42 cellular contexts compared by ENCODE assay signal in genomic region chr7:55818686-55819085, GRCh38. TPM values are rescaled to one million over a fixed set of nuclear protein-coding genes. Genes with fewer than 3 reads are reported as not detected.
"Had no signal": no experiment of that assay in that cellular context is flagged by ENCODE, and none has a peak within 500 bp of the region (broad histone marks: within the 10 kb centered on the region; RNA-seq: fewer than 3 reads in every experiment).

No MANE protein-coding gene starts in this region.

- H3K4me1 ChIP-seq: adrenal gland, ascending aorta, body of pancreas, breast epithelium had no signal

- H3K4me3 ChIP-seq: adrenal gland, ascending aorta, body of pancreas, breast epithelium, cardiac muscle cell had no signal

- H3K27ac ChIP-seq: adrenal gland, ascending aorta, body of pancreas, brain microvascular endothelial cell, breast epithelium, cardiac muscle cell had no signal

- H3K27ac Mint-ChIP-seq: activated naive CD4-positive, alpha-beta T cell treated with anti-CD3 and anti-CD28 coated beads for 36 hours; activated naive CD4-positive, alpha-beta T cell treated with anti-CD3 and anti-CD28 coated beads, Interleukin-2, amount 10 ng/mL, durations not matched to agents 7 days and 5 days; activated naive CD4-positive, alpha-beta T cell treated with anti-CD3 and anti-CD28 coated beads, Interleukin-2, amount 50 U/mL, for 24 hours; activated naive CD4-positive, alpha-beta T cell treated with anti-CD3 and anti-CD28 coated beads, Interleukin-2, amount 50 U/mL, for 72 hours; activated naive CD8-positive, alpha-beta T cell; activated naive CD8-positive, alpha-beta T cell treated with anti-CD3 and anti-CD28 coated beads, Interleukin-2, amount 10 ng/mL, durations not matched to agents 7 days and 5 days; activated naive CD8-positive, alpha-beta T cell treated with anti-CD3 and anti-CD28 coated beads, Interleukin-2, amount 50 U/mL, for 24 hours; activated T-cell treated with anti-CD3 and anti-CD28 coated beads, Interleukin-2, amount 50 U/mL, for 24 hours; activated T-cell treated with anti-CD3 and anti-CD28 coated beads, Interleukin-2, amount 50 U/mL, for 72 hours; activated T-helper 1 cell treated with anti-CD3 and anti-CD28 coated beads, Interleukin-12 subunit alpha, Interleukin-12 subunit beta, Interleukin-2, Interleukin-4 antibody, amounts not matched to agents 30 ng/mL and 10 ng/mL and 1 ng/mL, durations not matched to agents 14 hours and 24 hours and 36 hours; activated T-helper 17 cell treated with anti-CD3 and anti-CD28 coated beads, Interleukin-2, amount 50 U/mL, for 72 hours; activated T-helper 2 cell treated with anti-CD3 and anti-CD28 coated beads, Interferon-gamma antibody, Interleukin-2, Interleukin-4, amounts not matched to agents 10 μg/mL and 5 μg/mL and 100 μg/mL, durations not matched to agents 14 hours and 24 hours and 36 hours; brain had no signal

- H3K36me3 Mint-ChIP-seq: activated naive CD4-positive, alpha-beta T cell treated with anti-CD3 and anti-CD28 coated beads, Interleukin-2, amount 10 ng/mL, durations not matched to agents 7 days and 5 days; activated naive CD8-positive, alpha-beta T cell treated with anti-CD3 and anti-CD28 coated beads, Interleukin-2, amount 10 ng/mL, durations not matched to agents 7 days and 5 days; brain had no signal

- H3K36me3 ChIP-seq: adrenal gland, ascending aorta, brain microvascular endothelial cell, breast epithelium, cardiac muscle cell had no signal

- ATAC-seq: activated naive CD4-positive, alpha-beta T cell treated with anti-CD3 and anti-CD28 coated beads, Interleukin-2, amount 50 U/mL, for 72 hours; activated naive CD8-positive, alpha-beta T cell treated with anti-CD3 and anti-CD28 coated beads, Interleukin-2, amount 50 U/mL, for 24 hours; activated T-cell treated with anti-CD3 and anti-CD28 coated beads, Interleukin-2, amount 50 U/mL, for 4 hours; activated T-cell treated with anti-CD3 and anti-CD28 coated beads, Interleukin-2, amount 50 U/mL, for 72 hours; activated T-helper 17 cell treated with anti-CD3 and anti-CD28 coated beads, Interleukin-2, amount 50 U/mL, for 72 hours; body of pancreas had no signal

- FAIRE-seq: astrocyte, bronchial epithelial cell had no signal

- H3K4me3 Mint-ChIP-seq: activated naive CD4-positive, alpha-beta T cell treated with anti-CD3 and anti-CD28 coated beads for 36 hours; activated naive CD4-positive, alpha-beta T cell treated with anti-CD3 and anti-CD28 coated beads, Interleukin-2, amount 10 ng/mL, durations not matched to agents 7 days and 5 days; activated naive CD4-positive, alpha-beta T cell treated with anti-CD3 and anti-CD28 coated beads, Interleukin-2, amount 50 U/mL, for 24 hours; activated naive CD8-positive, alpha-beta T cell; activated naive CD8-positive, alpha-beta T cell treated with anti-CD3 and anti-CD28 coated beads for 36 hours; activated naive CD8-positive, alpha-beta T cell treated with anti-CD3 and anti-CD28 coated beads, Interleukin-2, amount 10 ng/mL, durations not matched to agents 7 days and 5 days; activated naive CD8-positive, alpha-beta T cell treated with anti-CD3 and anti-CD28 coated beads, Interleukin-2, amount 50 U/mL, for 24 hours; activated T-cell treated with anti-CD3 and anti-CD28 coated beads, Interleukin-2, amount 50 U/mL, for 24 hours; activated T-cell treated with anti-CD3 and anti-CD28 coated beads, Interleukin-2, amount 50 U/mL, for 4 hours; activated T-cell treated with anti-CD3 and anti-CD28 coated beads, Interleukin-2, amount 50 U/mL, for 72 hours; activated T-helper 1 cell treated with anti-CD3 and anti-CD28 coated beads, Interleukin-12 subunit alpha, Interleukin-12 subunit beta, Interleukin-2, Interleukin-4 antibody, amounts not matched to agents 30 ng/mL and 10 ng/mL and 1 ng/mL, durations not matched to agents 14 hours and 24 hours and 36 hours; activated T-helper 17 cell treated with anti-CD3 and anti-CD28 coated beads, Interleukin-2, amount 50 U/mL, for 72 hours; brain; central memory CD8-positive, alpha-beta T cell had no signal

- H3K27me3 ChIP-seq: adrenal gland, ascending aorta, body of pancreas, brain microvascular endothelial cell, breast epithelium, cardiac muscle cell had no signal

- DNase-seq: activated effector memory CD4-positive, alpha-beta T cell treated with anti-CD3 and anti-CD28 coated beads, Interleukin-2, amount 50 U/mL, for 16 hours; activated effector memory CD4-positive, alpha-beta T cell treated with Interleukin-2 at 50 U/mL for 16 hours; activated gamma-delta T cell; activated gamma-delta T cell treated with Interleukin-2 at 50 U/mL for 16 hours; activated naive CD4-positive, alpha-beta T cell; activated naive CD4-positive, alpha-beta T cell treated with anti-CD3 and anti-CD28 coated beads for 36 hours; activated naive CD4-positive, alpha-beta T cell treated with anti-CD3 and anti-CD28 coated beads, Interleukin-2, amount 10 ng/mL, durations not matched to agents 7 days and 5 days; activated naive CD4-positive, alpha-beta T cell treated with anti-CD3 and anti-CD28 coated beads, Interleukin-2, amount 50 U/mL, for 16 hours; activated naive CD4-positive, alpha-beta T cell treated with Interleukin-2 at 50 U/mL for 16 hours; activated naive CD8-positive, alpha-beta T cell treated with anti-CD3 and anti-CD28 coated beads for 36 hours; activated naive CD8-positive, alpha-beta T cell treated with anti-CD3 and anti-CD28 coated beads, Interleukin-2, amount 10 ng/mL, durations not matched to agents 7 days and 5 days; activated naive CD8-positive, alpha-beta T cell treated with anti-CD3 and anti-CD28 coated beads, Interleukin-2, amount 50 U/mL, for 24 hours; activated T-cell treated with anti-CD3 and anti-CD28 coated beads, Interleukin-2, amount 50 U/mL, for 24 hours; activated T-cell treated with anti-CD3 and anti-CD28 coated beads, Interleukin-2, amount 50 U/mL, for 4 hours; activated T-cell treated with anti-CD3 and anti-CD28 coated beads, Interleukin-2, amount 50 U/mL, for 48 hours; activated T-cell treated with anti-CD3 and anti-CD28 coated beads, Interleukin-2, amount 50 U/mL, for 72 hours; adrenal gland; amniotic stem cell; amygdala; anterior cingulate cortex; aorta; body of pancreas; brain microvascular endothelial cell; caudate nucleus; central memory CD4-positive, alpha-beta T cell; cerebellar nuclear complex had no signal

- H3K4me1 Mint-ChIP-seq: activated naive CD4-positive, alpha-beta T cell treated with anti-CD3 and anti-CD28 coated beads, Interleukin-2, amount 10 ng/mL, durations not matched to agents 7 days and 5 days; activated naive CD4-positive, alpha-beta T cell treated with anti-CD3 and anti-CD28 coated beads, Interleukin-2, amount 50 U/mL, for 24 hours; activated naive CD8-positive, alpha-beta T cell treated with anti-CD3 and anti-CD28 coated beads for 36 hours; activated naive CD8-positive, alpha-beta T cell treated with anti-CD3 and anti-CD28 coated beads, Interleukin-2, amount 10 ng/mL, durations not matched to agents 7 days and 5 days; activated naive CD8-positive, alpha-beta T cell treated with anti-CD3 and anti-CD28 coated beads, Interleukin-2, amount 50 U/mL, for 24 hours; activated T-helper 17 cell treated with anti-CD3 and anti-CD28 coated beads, Interleukin-2, amount 50 U/mL, for 72 hours; brain; central memory CD8-positive, alpha-beta T cell had no signal

- H3K27me3 Mint-ChIP-seq: activated naive CD4-positive, alpha-beta T cell treated with anti-CD3 and anti-CD28 coated beads, Interleukin-2, amount 10 ng/mL, durations not matched to agents 7 days and 5 days; activated naive CD8-positive, alpha-beta T cell treated with anti-CD3 and anti-CD28 coated beads, Interleukin-2, amount 10 ng/mL, durations not matched to agents 7 days and 5 days; brain had no signal

RNA-seq across cellular contexts. Expression of gene SEPTIN14, which starts 43.9 kb away (rescaled TPM):
- total RNA-seq: activated naive CD4-positive, alpha-beta T cell treated with anti-CD3 and anti-CD28 coated beads for 36 hours; activated naive CD4-positive, alpha-beta T cell treated with anti-CD3 and anti-CD28 coated beads, Interleukin-2, amount 50 U/mL, for 72 hours; activated naive CD8-positive, alpha-beta T cell treated with anti-CD3 and anti-CD28 coated beads for 36 hours; activated naive CD8-positive, alpha-beta T cell treated with anti-CD3 and anti-CD28 coated beads, Interleukin-2, amount 10 ng/mL, durations not matched to agents 7 days and 5 days; activated T-cell treated with anti-CD3 and anti-CD28 coated beads, Interleukin-2, amount 50 U/mL, for 4 hours; activated T-cell treated with anti-CD3 and anti-CD28 coated beads, Interleukin-2, amount 50 U/mL, for 72 hours; activated T-helper 1 cell treated with anti-CD3 and anti-CD28 coated beads, Interleukin-12 subunit alpha, Interleukin-12 subunit beta, Interleukin-2, Interleukin-4 antibody, amounts not matched to agents 30 ng/mL and 10 ng/mL and 1 ng/mL, durations not matched to agents 14 hours and 24 hours and 36 hours; activated T-helper 17 cell treated with anti-CD3 and anti-CD28 coated beads, Interleukin-2, amount 50 U/mL, for 72 hours; activated T-helper 2 cell treated with anti-CD3 and anti-CD28 coated beads, Interferon-gamma antibody, Interleukin-2, Interleukin-4, amounts not matched to agents 10 μg/mL and 5 μg/mL and 100 μg/mL, durations not matched to agents 14 hours and 24 hours and 36 hours; adrenal gland; aorta; ascending aorta; astrocyte; body of pancreas; breast epithelium; bronchial epithelial cell; cardiac muscle cell; cardiac septum; cerebellum; chondrocyte had no signal
